ENCODE assay signal across 5 cellular contexts in the genomic region with DNA sequence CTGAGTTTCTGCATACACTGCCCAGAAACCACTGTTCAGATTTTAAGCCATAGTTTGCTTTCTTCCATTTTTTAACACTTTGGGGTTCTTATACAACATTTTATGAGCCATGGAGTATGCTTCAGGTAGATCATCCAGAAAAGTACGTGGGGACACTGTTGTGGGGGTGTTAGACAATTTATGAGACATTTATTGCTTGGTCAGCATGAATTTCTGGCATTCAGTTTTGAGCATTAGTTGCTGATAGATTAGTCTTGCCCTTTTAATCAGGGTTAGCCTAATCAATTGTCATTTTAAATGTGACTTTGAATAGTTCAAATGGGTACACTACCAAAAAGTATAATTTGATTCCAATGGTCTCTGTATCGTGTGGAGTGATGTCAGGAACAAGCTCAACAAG.
"Had no signal": no experiment of that assay in that cellular context is flagged by ENCODE, and none has a peak within 500 bp of the region (broad histone marks: within the 10 kb centered on the region; RNA-seq: fewer than 3 reads in every experiment).

No MANE protein-coding gene starts in this region.

- FAIRE-seq: HTR-8/SVneo had no signal

- H3K4me3 ChIP-seq: GM23338 had no signal

- H3K4me2 ChIP-seq: GM23338 had no signal

- DNase-seq: HCEC 1CT, Kasumi-1, KBM-7 had no signal

- H2AFZ ChIP-seq: GM23338 had no signal
